ENCODE assay signal across 11 cellular contexts in the genomic region with DNA sequence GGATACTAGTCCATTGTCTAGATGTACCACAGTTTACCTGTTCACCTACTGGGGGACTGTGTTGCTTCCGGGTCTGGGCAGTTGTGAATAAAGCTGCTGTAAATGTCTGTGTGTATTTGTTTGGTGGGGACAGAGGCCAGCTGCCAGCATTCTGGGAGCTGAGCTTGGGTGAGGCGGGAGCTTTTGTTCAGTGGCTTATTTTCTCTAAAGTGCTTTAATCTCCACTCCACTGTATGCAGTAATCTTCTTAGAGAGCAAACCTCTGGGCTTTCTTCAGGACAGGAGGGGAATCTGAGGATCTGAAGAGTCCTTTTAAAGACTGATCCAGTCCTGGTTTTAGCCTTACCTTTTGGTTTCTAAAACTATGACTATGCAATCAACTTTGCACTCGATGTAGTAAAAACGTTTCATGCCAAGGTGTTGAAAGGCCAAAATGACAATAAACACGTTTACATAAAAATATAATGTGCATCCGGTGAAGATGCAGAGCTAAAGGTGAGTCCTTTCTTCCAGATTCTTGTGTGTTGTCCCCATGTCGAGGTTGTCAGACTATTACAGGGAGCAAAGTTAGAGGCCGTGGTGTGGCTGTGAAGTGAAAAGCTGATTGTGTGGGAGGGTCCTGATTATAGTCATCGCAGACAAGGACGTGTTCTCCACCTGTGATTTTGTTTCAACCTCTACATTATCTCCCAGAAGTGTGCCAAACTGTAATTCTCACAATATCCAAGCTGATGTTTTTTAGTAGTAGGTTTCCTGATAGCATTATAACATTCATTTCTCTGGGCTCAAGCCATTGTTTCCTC.
DNase-seq lines count a peak whose midpoint lies in the region; FAIRE-seq and TF ChIP-seq lines count a peak whose summit lies in the region.
"Had no signal": no experiment of that assay in that cellular context is flagged by ENCODE, and none has a peak within 500 bp of the region (broad histone marks: within the 10 kb centered on the region; RNA-seq: fewer than 3 reads in every experiment).

No MANE protein-coding gene starts in this region.

- H3K27ac ChIP-seq in kidney (ENCODE audit: low read depth in 2 of 2, low read length in 2 of 2) (peak overlapping the region; percentile 11 to 80), testis (no peak overlapping the region)
- H3K27ac ChIP-seq: upper lobe of right lung had no signal

- H3K4me1 ChIP-seq in HAP-1: peaks cover 23% of the 10 kb centered on the region
- peaks cover 5 to 18% of the 10 kb centered on the region in 2 donors for H3K4me1 ChIP-seq in kidney (ENCODE audit: control insufficient read depth in 1 of 2, insufficient read depth in 1 of 2, low read depth in 1 of 2, low read length in 2 of 2)
- peaks cover 3% of the 10 kb centered on the region for H3K4me1 ChIP-seq in testis
- H3K4me1 ChIP-seq: upper lobe of right lung had no signal

- peak overlapping the region in 1 of 2 donors; percentile 8 for H3K9ac ChIP-seq in kidney (ENCODE audit: low read length in 2 of 2)

- H3K27me3 ChIP-seq in HAP-1 (ENCODE audit: low read depth) (no peaks in the 10 kb centered on the region), MG63 (no peaks in the 10 kb centered on the region), testis (no peaks in the 10 kb centered on the region)
- H3K27me3 ChIP-seq: upper lobe of right lung had no signal

- no peak for TF ChIP-seq CTCF in kidney (IDR thresholded peaks at IDR 0.05; ENCODE audit: borderline replicate concordance, extremely low read depth, insufficient read depth)
- no peak for TF ChIP-seq CTCF in testis (IDR thresholded peaks at IDR 0.05)

- H3K9me3 ChIP-seq in HAP-1 (no peaks in the 10 kb centered on the region), kidney (ENCODE audit: control insufficient read depth in 1 of 2, low read length in 2 of 2) (no peaks in the 10 kb centered on the region), MG63 (no peaks in the 10 kb centered on the region), testis (no peaks in the 10 kb centered on the region)
- H3K9me3 ChIP-seq: upper lobe of right lung had no signal

- intact Hi-C loops in kidney (cut with DNase I): no loop called here
- intact Hi-C loops in testis (cut with DNase I; ENCODE audit: low total_unique reads): no loop called here

- no peak for FAIRE-seq in kidney (lab: Jason Lieb, UNC)
- FAIRE-seq: GM18507 had no signal

- H3K4me3 ChIP-seq in HAP-1 (peak overlapping the region; percentile 7), kidney (ENCODE audit: low read length in 2 of 2) (no peak overlapping the region), MG63 (no peak overlapping the region), testis (no peak overlapping the region)
- H3K4me3 ChIP-seq: upper lobe of right lung had no signal

- DNase-seq in ACHN: peak; percentile 35
- peak; percentile 78 to 97 for DNase-seq in HAP-1 (ENCODE audit: low spot score in 2 of 2)
- DNase-seq in NCI-H82 (lab: John Stamatoyannopoulos, UW): peak; percentile 97
- no peak for DNase-seq in kidney
- no peak for DNase-seq in MG63
- DNase-seq in SIG-M5 treated with dmso at 0.1 percent for 504 hours (lab: John Stamatoyannopoulos, UW; ENCODE audit: unreplicated experiment): no peak
- DNase-seq in AG08396 (ENCODE audit: low spot score): no peak
- no peak for DNase-seq in testis
- DNase-seq: activated naive CD4-positive, alpha-beta T cell; upper lobe of right lung had no signal

- no peak for TF ChIP-seq POLR2A in testis (IDR thresholded peaks at IDR 0.05)

- WGBS in testis, 2 donors: 44 to 45% methylated on average over 10 of the region's 10 CpGs

- H3K36me3 ChIP-seq in HAP-1 (replicated peaks) (no peaks in the 10 kb centered on the region), kidney (ENCODE audit: control insufficient read depth in 1 of 2, insufficient read depth in 2 of 2, low read length in 2 of 2) (no peaks in the 10 kb centered on the region), MG63 (no peaks in the 10 kb centered on the region), testis (ENCODE audit: low read depth, missing control alignments) (no peaks in the 10 kb centered on the region)
- H3K36me3 ChIP-seq: upper lobe of right lung had no signal

- in situ Hi-C loops in ACHN (cut with HindIII; ENCODE audit: low pct_ligation_motif_present, low pct_unique_long_range_greater_than_20kb, low sequenced_read_pairs): no loop called here
- in situ Hi-C loops in HAP-1 (cut with MboI; ENCODE audit: low sequenced_read_pairs): no loop called here

Comparison
In these comparisons a context has a peak if more than half of its experiments do, and no peak if none do; other contexts are left out.
1. DNase-seq: peak in ACHN (single experiment), HAP-1 (2 of 2) and NCI-H82 (single experiment); none in kidney (single experiment), MG63 (single experiment), SIG-M5 treated with dmso at 0.1 percent for 504 hours (single experiment), AG08396 (single experiment) and testis (single experiment).
2. H3K27ac ChIP-seq: peak in kidney (2 of 2); none in testis (0 of 2).